ENCODE assay signal across 8 cellular contexts in the genomic region with DNA sequence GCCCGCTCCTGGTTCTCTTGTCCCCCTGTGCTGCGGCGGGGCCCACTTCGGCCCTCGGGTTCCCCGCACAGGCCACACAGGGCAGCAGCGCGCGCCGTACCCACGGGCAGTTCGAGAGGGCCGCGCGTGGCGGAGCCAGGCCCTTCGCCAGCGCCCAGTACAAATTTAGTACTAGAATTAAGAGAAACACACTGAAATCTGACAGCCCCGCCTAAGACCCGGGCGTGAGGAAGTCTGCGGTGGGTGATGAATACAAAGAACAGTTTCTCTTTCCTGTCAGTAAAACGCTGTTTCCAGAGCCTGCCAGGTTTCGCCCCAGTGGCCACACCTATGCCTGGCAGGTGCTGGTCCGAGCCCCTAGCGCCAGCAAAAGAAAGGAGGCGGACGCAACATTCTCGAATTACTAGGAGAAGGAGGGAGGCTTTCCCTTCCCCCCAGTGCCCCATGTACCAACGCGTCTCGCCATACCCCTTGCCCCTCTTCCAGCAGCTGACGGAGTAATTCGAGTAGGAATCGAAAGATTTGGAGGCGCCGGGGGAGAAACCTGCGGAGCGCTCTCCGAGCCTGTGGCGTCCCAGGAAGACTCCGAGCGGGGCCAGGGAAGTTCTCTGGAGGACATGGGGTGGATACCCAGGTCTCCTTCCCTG. TPM values are rescaled to one million over a fixed set of nuclear protein-coding genes. Genes with fewer than 3 reads are reported as not detected.
A peak's percentile ranks its signal among the peaks of the same experiment; 100 is the strongest.
DNase-seq lines count a peak whose midpoint lies in the region; ATAC-seq, FAIRE-seq and TF ChIP-seq lines count a peak whose summit lies in the region.

No MANE protein-coding gene starts in this region.

- TF ChIP-seq CTCF in GM10248 (IDR thresholded peaks at IDR 0.05; ENCODE audit: control extremely low read depth, extremely low read depth, low read depth, missing control alignments) (peak; percentile 34), HFFc6 (IDR thresholded peaks at IDR 0.05) (peak; percentile 54), K562 (IDR thresholded peaks at IDR 0.05 in 2 of 3, conservative IDR thresholded peaks at IDR 0.05 in 1 of 3; ENCODE audit: insufficient read depth in 2 of 3, low read depth in 1 of 3, low read length in 3 of 3) (peak in 1 of 3 experiments; percentile 27; a peak in 1 of 6 replicates)

- H3K4me2 ChIP-seq in K562 (ENCODE audit: insufficient read depth, low read length): peak overlapping the region; percentile 28

- TSS peak; percentile 50 for BruUV-seq in K562 (replicated peaks; lab: Mats Ljungman, UMichigan)

- no peak for TF ChIP-seq EP300 in K562 (IDR thresholded peaks at IDR 0.05; ENCODE audit: low read length)

- ATAC-seq in K562: peak; percentile 17; the same call in 1 of the 3 replicates

- intact Hi-C loops in K562 (cut with micrococcal nuclease): no loop called here

- peak overlapping the region; percentile 36 for H3K4me3 ChIP-seq in K562

- FAIRE-seq in K562 (lab: Jason Lieb, UNC): no peak

- no peak for TF ChIP-seq RAD21 in K562 (CRISPR knock-in tag; conservative IDR thresholded peaks at IDR 0.05 in 1 of 2, IDR thresholded peaks at IDR 0.05 in 1 of 2)

- peak overlapping the region; percentile 99 for H3K27ac Mint-ChIP-seq in HFFc6

- H3K9me3 Mint-ChIP-seq in HFFc6: no peaks in the 10 kb centered on the region

- no peaks in the 10 kb centered on the region for H3K36me3 ChIP-seq in K562 (ENCODE audit: control insufficient read depth, insufficient read depth, low read length)

- H3K27me3 ChIP-seq in K562 (ENCODE audit: control insufficient read depth in 2 of 2, insufficient read depth in 2 of 2, low read length in 2 of 2): peaks cover 4 to 24% of the 10 kb centered on the region in 2 experiments; a peak in 3 of 5 replicates

- peak overlapping the region; percentile 98 for H3K4me3 Mint-ChIP-seq in HFFc6

- H2AFZ ChIP-seq in K562 (ENCODE audit: low read depth, low read length): 0 out of 2 replicates have a peak overlapping the region, but pooled peaks have one; percentile 48

- CTCF ChIA-PET in GM10248 (lab: Yijun Ruan, JAX) (interaction anchor here (1.2 to 1.3 kb wide), 2 partner anchors 9 to 505 kb away, joined by 3 read pairs; no protein-coding TSS in a partner anchor), K562 (lab: Yijun Ruan, JAX; ENCODE audit: low intra/inter-chr PET ratio) (no interaction called here)

- peaks cover 4% of the 10 kb centered on the region for H3K27me3 Mint-ChIP-seq in HFFc6 (ENCODE audit: insufficient read depth)

- H3K4me1 ChIP-seq in K562 (replicated peaks in 1 of 2; ENCODE audit: control insufficient read depth in 2 of 2, insufficient read depth in 2 of 2, low read length in 2 of 2): peaks cover 3 to 12% of the 10 kb centered on the region in 2 experiments; a peak in 4 of 5 replicates

- POLR2A ChIA-PET in GM10248 (lab: Yijun Ruan, JAX): no interaction called here
- POLR2A ChIA-PET in K562 (lab: Yijun Ruan, JAX): no interaction called here

- DNase-seq in GM10248 (ENCODE audit: extremely low spot score): peak; percentile 87
- peak; percentile 23 for DNase-seq in HFFc6
- peak; percentile 9 for DNase-seq in NCI-H1092 (lab: John Stamatoyannopoulos, UW)
- DNase-seq in T-helper 9 cell: peak; percentile 72
- DNase-seq in K562 (ENCODE audit: extremely low read depth in 1 of 4, low spot score in 3 of 4): peak in 3 of 4 experiments; percentile 14 to 22 (median 14)
- DNase-seq in iPS-NIHi7 (ENCODE audit: extremely low spot score): peak; percentile 91
- peak; percentile 63 to 65 for DNase-seq in stimulated activated CD4-positive, alpha-beta T cell treated with anti-CD3 and anti-CD28 coated beads, Interleukin-15, amount 100 ng/mL, for 1 hour (ENCODE audit: low read depth in 1 of 2, low spot score in 1 of 2)
- no peak for DNase-seq in putamen (ENCODE audit: low spot score)

- H3K27ac ChIP-seq in K562 (ENCODE audit: extremely low read depth, low read depth, low read length): no peak overlapping the region

- no peaks in the 10 kb centered on the region for H4K20me1 ChIP-seq in K562 (replicated peaks; ENCODE audit: control insufficient read depth, insufficient read depth, low read length)

- no peak overlapping the region for H3K9ac ChIP-seq in K562 (ENCODE audit: insufficient read depth in 1 of 2, low read depth in 2 of 2, low read length in 2 of 2)

- H3K36me3 Mint-ChIP-seq in HFFc6 (ENCODE audit: low read depth): peaks cover 5% of the 10 kb centered on the region

- H3K79me2 ChIP-seq in K562 (ENCODE audit: control insufficient read depth, insufficient read depth, low read length): no peaks in the 10 kb centered on the region

- 33% methylated on average over 39 of the region's 43 CpGs for WGBS in K562 (ENCODE audit: insufficient coverage, low coverage, missing lambda C conversion rate)

- TF ChIP-seq POLR2A in K562 (conservative IDR thresholded peaks at IDR 0.05): no peak

- no peaks in the 10 kb centered on the region for H3K9me1 ChIP-seq in K562 (ENCODE audit: control insufficient read depth, insufficient read depth, low read length)

- H3K4me1 Mint-ChIP-seq in HFFc6 (ENCODE audit: low read depth): peaks cover 62% of the 10 kb centered on the region

- H3K9me3 ChIP-seq in K562 (replicated peaks; ENCODE audit: control insufficient read depth, insufficient read depth, low read depth, low read length): no peaks in the 10 kb centered on the region

- in situ Hi-C loops in K562 (cut with MboI): no loop called here

TF ChIP-seq in K562, 482 proteins besides CTCF, POLR2A, EP300 and RAD21 (continues in another document):
- no peak for TF ChIP-seq RUNX1 (IDR thresholded peaks at IDR 0.05; ENCODE audit: low read depth)

RNA-seq across cellular contexts. Expression of a gene that starts 0.6 kb away (rescaled TPM):
- total RNA-seq in HFFc6 (2021; fragmentation: NEBNext Ultra II Directional; extraction: Animal tissue kit (Norgen Biotek cat#: 25700)): 10 to 100 TPM; 55.2 to 64.0 (median 56.1) TPM
- 0.35 TPM in 1 of 2 replicates, not detected in the other for total RNA-seq in K562 (2011; cell fraction: chromatin; rRNA removed; ENCODE audit: low replicate concordance)
- not detected in 2 replicates for total RNA-seq in K562 (2011; cell fraction: nucleolus; rRNA removed)
- total RNA-seq in K562 (2011; cell fraction: nucleoplasm; rRNA removed): 0.15 TPM in 1 of 2 replicates, not detected in the other
- under 0.01 and 0.08 TPM in 2 replicates for total RNA-seq in K562 (2014; rRNA removed)
- total RNA-seq in K562 (2014; rRNA removed; fragmentation: Illumina TruSeq; extraction: Trizol): 0.06 and 0.07 TPM in 2 replicates
- 0.11 TPM in 2 replicates for total RNA-seq in K562 (2015; rRNA removed; fragmentation: Illumina TruSeq; extraction: Trizol)
- 0.18 and 0.20 TPM in 2 replicates for total RNA-seq in K562 (2021)
- 0.01 TPM in 1 of 2 replicates, not detected in the other for polyA plus RNA-seq in K562 (2011; rRNA removed)
- polyA plus RNA-seq in K562 (2011; cell fraction: cytosol; rRNA removed): not detected in 2 replicates
- not detected in 2 replicates for polyA plus RNA-seq in K562 (2011; cell fraction: nucleus; rRNA removed)
- 0.04 and 0.91 TPM in 2 replicates for polyA plus RNA-seq in K562 (2012)
- 0.01 and 0.11 TPM in 2 replicates for polyA plus RNA-seq in K562 (2014; fragmentation: Illumina TruSeq; extraction: Trizol)
- polyA plus RNA-seq in K562 (2014; fragmentation: Nextera tagmentation; extraction: Ambion mirVana): under 1 TPM in 1 of 2 experiments, not detected in 1; 0.10 TPM
- 0.01 TPM in 2 replicates for polyA plus RNA-seq in K562 (2014; rRNA removed)
- 0.07 TPM in 1 of 2 replicates, not detected in the other for polyA minus RNA-seq in K562 (2011; rRNA and poly(A)+ RNA removed)
- not detected in 2 replicates for polyA minus RNA-seq in K562 (2011; cell fraction: cytosol; rRNA and poly(A)+ RNA removed)
- polyA minus RNA-seq in K562 (2011; cell fraction: nucleus; rRNA and poly(A)+ RNA removed): 0.13 TPM in 1 of 2 replicates, not detected in the other

RNA-seq across cellular contexts. Expression of a gene that starts 48.1 kb away (rescaled TPM):
- not detected for total RNA-seq in HFFc6 (2021; fragmentation: NEBNext Ultra II Directional; extraction: Animal tissue kit (Norgen Biotek cat#: 25700))
- not detected in 2 replicates for total RNA-seq in K562 (2011; cell fraction: chromatin; rRNA removed; ENCODE audit: low replicate concordance)
- not detected in 2 replicates for total RNA-seq in K562 (2011; cell fraction: nucleolus; rRNA removed)
- not detected in 2 replicates for total RNA-seq in K562 (2011; cell fraction: nucleoplasm; rRNA removed)
- not detected in 2 replicates for total RNA-seq in K562 (2014; rRNA removed)
- total RNA-seq in K562 (2014; rRNA removed; fragmentation: Illumina TruSeq; extraction: Trizol): not detected in 2 replicates
- not detected in 2 replicates for total RNA-seq in K562 (2015; rRNA removed; fragmentation: Illumina TruSeq; extraction: Trizol)
- not detected in 2 replicates for total RNA-seq in K562 (2021)
- polyA plus RNA-seq in K562 (2011; rRNA removed): not detected in 2 replicates
- not detected in 2 replicates for polyA plus RNA-seq in K562 (2011; cell fraction: cytosol; rRNA removed)
- polyA plus RNA-seq in K562 (2011; cell fraction: nucleus; rRNA removed): not detected in 2 replicates
- not detected in 2 replicates for polyA plus RNA-seq in K562 (2012)
- not detected in 2 replicates for polyA plus RNA-seq in K562 (2014; fragmentation: Illumina TruSeq; extraction: Trizol)
- polyA plus RNA-seq in K562 (2014; fragmentation: Nextera tagmentation; extraction: Ambion mirVana): not detected
- polyA plus RNA-seq in K562 (2014; rRNA removed): not detected in 2 replicates
- polyA minus RNA-seq in K562 (2011; rRNA and poly(A)+ RNA removed): not detected in 2 replicates
- not detected in 2 replicates for polyA minus RNA-seq in K562 (2011; cell fraction: cytosol; rRNA and poly(A)+ RNA removed)
- polyA minus RNA-seq in K562 (2011; cell fraction: nucleus; rRNA and poly(A)+ RNA removed): not detected in 2 replicates

Comparison
In these comparisons a context has a peak if more than half of its experiments do, and no peak if none do; other contexts are left out.
1. RNA of a gene that starts 0.6 kb away (total RNA-seq): 55.2 to 64.0 TPM in HFFc6; under 0.01 to 0.35 TPM in K562; every median in the first group is over 10 times any median in the second.